8 cellular contexts compared by ENCODE assay signal in the genomic region with DNA sequence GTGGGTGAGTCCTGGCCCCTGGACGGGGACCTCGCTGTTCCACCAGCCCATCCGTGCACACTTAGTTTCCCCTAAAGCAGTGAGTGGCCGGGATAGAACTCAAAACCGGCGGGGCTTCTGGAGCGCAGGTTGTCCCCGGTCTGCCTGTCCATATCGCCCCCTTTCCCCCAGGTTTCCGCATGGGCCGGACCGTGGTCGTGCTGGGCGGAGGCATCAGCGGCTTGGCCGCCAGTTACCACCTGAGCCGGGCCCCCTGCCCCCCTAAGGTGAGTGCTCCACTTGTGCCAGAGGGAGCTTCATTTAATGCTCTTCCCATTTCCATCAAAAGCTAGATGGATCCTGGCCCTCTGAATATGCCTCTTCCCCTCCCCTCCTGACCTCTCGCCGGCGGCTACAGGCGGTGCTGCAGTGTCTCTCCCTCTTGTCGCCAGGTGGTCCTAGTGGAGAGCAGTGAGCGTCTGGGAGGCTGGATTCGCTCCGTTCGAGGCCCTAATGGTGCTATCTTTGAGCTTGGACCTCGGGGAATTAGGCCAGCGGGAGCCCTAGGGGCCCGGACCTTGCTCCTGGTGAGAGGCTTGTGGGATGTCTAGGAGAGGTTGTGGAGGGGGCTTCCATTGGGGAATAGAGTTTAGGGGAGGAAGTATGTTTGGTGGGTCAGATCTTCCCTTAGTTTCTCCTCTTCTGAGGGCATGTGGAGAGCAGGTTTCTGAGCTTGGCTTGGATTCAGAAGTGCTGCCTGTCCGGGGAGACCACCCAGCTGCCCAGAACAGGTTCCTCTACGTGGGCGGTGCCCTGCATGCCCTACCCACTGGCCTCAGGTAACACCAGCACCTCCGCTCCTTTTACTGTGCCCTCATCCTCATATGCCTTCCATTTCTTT. TPM values are rescaled to one million over a fixed set of nuclear protein-coding genes. Genes with fewer than 3 reads are reported as not detected.
DNase-seq lines count a peak whose midpoint lies in the region; ATAC-seq and TF ChIP-seq lines count a peak whose summit lies in the region.

No MANE protein-coding gene starts in this region.

- TF ChIP-seq CTCF in fibroblast of the aortic adventitia (IDR thresholded peaks at IDR 0.05; ENCODE audit: insufficient read depth, low read length) (no peak), ovary (IDR thresholded peaks at IDR 0.05) (no peak)

- CTCF ChIA-PET in T-cell (lab: Charles Lee), result interaction anchor here (0.7 to 2.4 kb wide), 10 partner anchors 10 to 121 kb away, joined by 3 to 29 read pairs (median 8); a partner anchor contains a TSS

- no peak for TF ChIP-seq POLR2A in ovary (IDR thresholded peaks at IDR 0.05)

- H3K27ac Mint-ChIP-seq in T-cell, result peak overlapping the region; percentile 96 to 99

- no peaks in the 10 kb centered on the region for H3K27me3 ChIP-seq in ovary

- peak overlapping the region; percentile 91 for H3K4me3 ChIP-seq in fibroblast of the aortic adventitia (ENCODE audit: low read depth, low read length)
- H3K4me3 ChIP-seq in ovary, result peak overlapping the region; percentile 93

- ATAC-seq in HG03175 (IDR thresholded peaks at IDR 0.05; ENCODE audit: unreplicated experiment) (peak; percentile 2), T-cell (replicated peaks in 1 of 4) (no peak), GM18867 (IDR thresholded peaks at IDR 0.05; ENCODE audit: unreplicated experiment) (no peak), HG03342 (IDR thresholded peaks at IDR 0.05; ENCODE audit: unreplicated experiment) (no peak)

- H3K4me3 Mint-ChIP-seq in T-cell, result peak overlapping the region; percentile 72 to 88 (median 87)

- peak overlapping the region; percentile 73 to 79 for H3K27ac ChIP-seq in ovary

- H3K9me3 ChIP-seq in ovary, result no peaks in the 10 kb centered on the region

- peak; percentile 52 for DNase-seq in ELR (ENCODE audit: low read depth)
- no peak for DNase-seq in T-cell
- no peak for DNase-seq in fibroblast of the aortic adventitia (ENCODE audit: low read depth)
- DNase-seq in ovary, result peak in 1 of 5 donors; percentile 55
- no peak for DNase-seq in AG08395 (ENCODE audit: low spot score)

- H3K36me3 ChIP-seq in ovary, result no peaks in the 10 kb centered on the region

- intact Hi-C loops in ovary (cut with DNase I), result no loop called here

- H3K36me3 Mint-ChIP-seq in T-cell, result peaks cover 18% of the 10 kb centered on the region

- POLR2A ChIA-PET in T-cell (lab: Charles Lee), result interaction anchor here (0.5 to 2.2 kb wide), 11 partner anchors 9 to 172 kb away, joined by 3 to 18 read pairs (median 7); a partner anchor contains a TSS

- no peak for TF ChIP-seq EP300 in ovary (IDR thresholded peaks at IDR 0.05)

- 5 to 7% (median 5%) methylated on average over 33 of the region's 33 CpGs for WGBS in ovary, 3 donors

- H3K4me1 ChIP-seq in ovary (ENCODE audit: insufficient read depth), result peaks cover 4% of the 10 kb centered on the region

- peaks cover 49 to 53% (median 52%) of the 10 kb centered on the region in 3 donors for H3K4me1 Mint-ChIP-seq in T-cell

- no peaks in the 10 kb centered on the region for H3K9me3 Mint-ChIP-seq in T-cell

- no peaks in the 10 kb centered on the region for H3K27me3 Mint-ChIP-seq in T-cell

RNA-seq across cellular contexts. Expression of a gene that starts 0.7 kb away (rescaled TPM):
- total RNA-seq in T-cell, result 10 to 100 TPM; 38.3 to 85.4 (median 69.2) TPM
- 14.0 and 16.0 TPM in 2 replicates for total RNA-seq in fibroblast of the aortic adventitia (ENCODE audit: low replicate concordance)
- 10 to 100 TPM; 20.1 to 37.9 (median 24.2) TPM for total RNA-seq in ovary
- 10 to 100 TPM; 21.1 to 29.6 TPM for polyA plus RNA-seq in ovary

RNA-seq across cellular contexts. Expression of a gene that starts 7.6 kb away (rescaled TPM):
- 10 to 100 TPM; 37.4 to 69.0 (median 59.5) TPM for total RNA-seq in T-cell
- total RNA-seq in fibroblast of the aortic adventitia (ENCODE audit: low replicate concordance), result 6.1 and 11.6 TPM in 2 replicates
- total RNA-seq in ovary, result 10 to 100 TPM; 16.7 to 41.9 (median 38.5) TPM
- polyA plus RNA-seq in ovary, result 10 to 100 TPM; 29.2 to 32.0 TPM

RNA-seq across cellular contexts. Expression of a gene that starts 10.4 kb away (rescaled TPM):
- total RNA-seq in T-cell (10 to 100 TPM; 48.4 to 77.8 (median 69.3) TPM), fibroblast of the aortic adventitia (ENCODE audit: low replicate concordance) (8.3 and 11.4 TPM in 2 replicates), ovary (10 to 100 TPM; 23.1 to 40.6 (median 28.8) TPM)
- polyA plus RNA-seq in ovary, result 10 to 100 TPM; 24.2 to 44.0 TPM

RNA-seq across cellular contexts. Expression of a gene that starts 13.1 kb away (rescaled TPM):
- total RNA-seq in T-cell, result 100 to 1,000 TPM in 2 of 5 donors, 10 to 100 TPM in 3; 82.9 to 109 (median 93.8) TPM
- 65.3 and 111 TPM in 2 replicates for total RNA-seq in fibroblast of the aortic adventitia (ENCODE audit: low replicate concordance)
- 100 to 1,000 TPM in 3 of 7 donors, 10 to 100 TPM in 4; 63.2 to 111 (median 96.1) TPM for total RNA-seq in ovary
- 100 to 1,000 TPM; 131 to 209 TPM for polyA plus RNA-seq in ovary

RNA-seq across cellular contexts. Expression of a gene that starts 31.9 kb away (rescaled TPM):
- total RNA-seq in T-cell, result 1 to 10 TPM in 4 of 5 donors, under 1 TPM in 1; 0.86 to 1.8 (median 1.4) TPM
- total RNA-seq in fibroblast of the aortic adventitia (ENCODE audit: low replicate concordance), result 1.1 and 3.1 TPM in 2 replicates
- 100 to 1,000 TPM in 4 of 7 donors, 10 to 100 TPM in 3; 40.7 to 437 (median 103) TPM for total RNA-seq in ovary
- polyA plus RNA-seq in ovary, result 10 to 100 TPM in 1 of 2 donors, under 1 TPM in 1; 0.90 to 19.4 TPM
